ENCODE assay signal across 13 cellular contexts in the genomic region with DNA sequence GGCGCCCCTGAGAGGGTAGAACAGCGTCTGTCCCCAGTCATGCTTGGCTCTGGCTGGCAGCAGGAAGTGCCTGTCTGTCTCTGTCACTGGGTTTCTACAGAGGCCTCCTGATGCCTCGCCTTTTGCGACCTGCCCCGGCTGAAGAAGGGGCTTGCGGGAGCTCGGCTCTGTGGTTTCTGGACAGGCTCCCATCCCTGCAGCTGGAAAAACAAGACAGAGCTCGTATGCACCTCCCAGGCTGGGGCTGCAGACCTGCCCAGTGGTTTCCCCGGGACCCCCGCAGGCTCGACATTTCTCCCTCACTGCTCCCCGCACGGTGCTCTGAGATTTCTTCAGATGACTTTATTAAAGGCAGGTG. TPM values are rescaled to one million over a fixed set of nuclear protein-coding genes. Genes with fewer than 3 reads are reported as not detected.
DNase-seq lines count a peak whose midpoint lies in the region; ATAC-seq and TF ChIP-seq lines count a peak whose summit lies in the region.
"Had no signal": no experiment of that assay in that cellular context is flagged by ENCODE, and none has a peak within 500 bp of the region (broad histone marks: within the 10 kb centered on the region; RNA-seq: fewer than 3 reads in every experiment).

No MANE protein-coding gene starts in this region.

- in situ Hi-C loops in brain microvascular endothelial cell (cut with HindIII; ENCODE audit: low pct_ligation_motif_present, low sequenced_read_pairs) = no loop called here

- CTCF ChIA-PET in AG04450 (lab: Charles Lee) (interaction anchor here (1.1 kb wide), 1 partner anchor 34 kb away, joined by 4 read pairs; no protein-coding TSS in a partner anchor), HCT116 (lab: Charles Lee) (no interaction called here)
- CTCF ChIA-PET in activated CD4-positive, alpha-beta memory T cell treated with anti-CD3 and anti-CD28 coated beads, Interleukin-2, amount 10 ng/mL, durations not matched to agents 7 days and 5 days (lab: Charles Lee) = no interaction called here

- DNase-seq in AG04450 (ENCODE audit: low read depth, low spot score) (peak; percentile 20), HCT116 (ENCODE audit: low read depth, low spot score) (no peak), brain microvascular endothelial cell (peak; percentile 19), mesothelial cell of epicardium (ENCODE audit: low spot score in 2 of 2, unreplicated experiment in 2 of 2) (no peak), NCI-H146 (lab: John Stamatoyannopoulos, UW) (no peak), HK-2 (ENCODE audit: unreplicated experiment) (no peak)
- no peak for DNase-seq in activated CD4-positive, alpha-beta memory T cell treated with anti-CD3 and anti-CD28 coated beads, Interleukin-2, amount 10 ng/mL, durations not matched to agents 7 days and 5 days
- DNase-seq: activated CD4-positive, alpha-beta T cell treated with anti-CD3 and anti-CD28 coated beads, Interleukin-2, amount 50 U/mL, for 4 hours; NCI-H1048; NCI-H345 had no signal

- H3K27ac ChIP-seq in AG04450 (ENCODE audit: low read depth, low read length) = no peak overlapping the region
- no peak overlapping the region for H3K27ac ChIP-seq in HCT116 (ENCODE audit: low read depth, low read length)
- no peak overlapping the region for H3K27ac ChIP-seq in brain microvascular endothelial cell
- H3K27ac ChIP-seq: PC-9 had no signal

- TF ChIP-seq CTCF in AG04450 (IDR thresholded peaks at IDR 0.05; ENCODE audit: low read depth, low read length) (no peak), HCT116 (IDR thresholded peaks at IDR 0.05 in 2 of 3, conservative IDR thresholded peaks at IDR 0.05 in 1 of 3; ENCODE audit: borderline replicate concordance in 1 of 3, insufficient read depth in 1 of 3, low read depth in 2 of 3, low read length in 2 of 3) (no peak), brain microvascular endothelial cell (IDR thresholded peaks at IDR 0.05; ENCODE audit: low read depth, low read length, missing control alignments) (no peak), mesothelial cell of epicardium (IDR thresholded peaks at IDR 0.05; ENCODE audit: unreplicated experiment) (no peak)

- ATAC-seq in HCT116 (peak; percentile 15; the same call in 1 of the 2 replicates), HG03097 (IDR thresholded peaks at IDR 0.05; ENCODE audit: low FRiP score, unreplicated experiment) (no peak)

- POLR2A ChIA-PET in AG04450 (lab: Yijun Ruan, JAX) = interaction anchor here (1.1 kb wide), 1 partner anchor 60 kb away, joined by 3 read pairs; no protein-coding TSS in a partner anchor
- POLR2A ChIA-PET in HCT116 (lab: Charles Lee) = no interaction called here
- POLR2A ChIA-PET in activated CD4-positive, alpha-beta memory T cell treated with anti-CD3 and anti-CD28 coated beads, Interleukin-2, amount 10 ng/mL, durations not matched to agents 7 days and 5 days (lab: Charles Lee) = no interaction called here

- intact Hi-C loops in HCT116 (cut with micrococcal nuclease) = no loop called here

- H3K27ac Mint-ChIP-seq in mesothelial cell of epicardium = peak overlapping the region; percentile 78
- no peak overlapping the region for H3K27ac Mint-ChIP-seq in activated CD4-positive, alpha-beta memory T cell treated with anti-CD3 and anti-CD28 coated beads, Interleukin-2, amount 10 ng/mL, durations not matched to agents 7 days and 5 days
- H3K27ac Mint-ChIP-seq: T-helper 2 cell treated with Interferon-gamma antibody and Interleukin-4, amounts not matched to agents 5 μg/mL and 100 μg/mL, for 36 hours had no signal

- H3K4me3 ChIP-seq in AG04450 (ENCODE audit: low read depth, low read length) = no peak overlapping the region
- H3K4me3 ChIP-seq in HCT116 (replicated peaks in 1 of 2; ENCODE audit: low read depth in 1 of 2, low read length in 2 of 2) = no peak overlapping the region
- H3K4me3 ChIP-seq in brain microvascular endothelial cell (ENCODE audit: low read depth, low read length) = no peak overlapping the region
- H3K4me3 ChIP-seq: PC-9 had no signal

- no TSS peak for BruUV-seq in HCT116 (replicated peaks; lab: Mats Ljungman, UMichigan)

- H3K4me1 ChIP-seq in HCT116 (ENCODE audit: control insufficient read depth in 1 of 2, insufficient read depth in 2 of 2, low read length in 2 of 2) = peaks cover 0 to 9% of the 10 kb centered on the region in 2 experiments; a peak in 2 of 4 replicates

- H2AFZ ChIP-seq in HCT116 (ENCODE audit: low read depth, low read length, poor library complexity, severe bottlenecking) = no peak overlapping the region
- H2AFZ ChIP-seq: PC-9 had no signal

- peaks cover 31% of the 10 kb centered on the region for H3K4me1 Mint-ChIP-seq in mesothelial cell of epicardium
- peaks cover 2% of the 10 kb centered on the region for H3K4me1 Mint-ChIP-seq in activated CD4-positive, alpha-beta memory T cell treated with anti-CD3 and anti-CD28 coated beads, Interleukin-2, amount 10 ng/mL, durations not matched to agents 7 days and 5 days

- no peak overlapping the region for H3K4me2 ChIP-seq in HCT116 (ENCODE audit: low read length)
- H3K4me2 ChIP-seq: PC-9 had no signal

- H3K79me2 ChIP-seq in HCT116 (ENCODE audit: insufficient read depth, low read length) = no peaks in the 10 kb centered on the region

- H3K9me3 Mint-ChIP-seq in mesothelial cell of epicardium = peaks cover 6% of the 10 kb centered on the region
- peaks cover 3% of the 10 kb centered on the region for H3K9me3 Mint-ChIP-seq in activated CD4-positive, alpha-beta memory T cell treated with anti-CD3 and anti-CD28 coated beads, Interleukin-2, amount 10 ng/mL, durations not matched to agents 7 days and 5 days

- H3K4me3 Mint-ChIP-seq in mesothelial cell of epicardium = no peak overlapping the region
- no peak overlapping the region for H3K4me3 Mint-ChIP-seq in activated CD4-positive, alpha-beta memory T cell treated with anti-CD3 and anti-CD28 coated beads, Interleukin-2, amount 10 ng/mL, durations not matched to agents 7 days and 5 days
- H3K4me3 Mint-ChIP-seq: T-helper 2 cell treated with Interferon-gamma antibody and Interleukin-4, amounts not matched to agents 5 μg/mL and 100 μg/mL, for 36 hours had no signal

- H3K27me3 ChIP-seq in AG04450 (ENCODE audit: control insufficient read depth, insufficient read depth, low read length) = peaks cover 31% of the 10 kb centered on the region
- no peaks in the 10 kb centered on the region for H3K27me3 ChIP-seq in HCT116 (ENCODE audit: insufficient read depth, low read length)
- peaks cover 3% of the 10 kb centered on the region for H3K27me3 ChIP-seq in brain microvascular endothelial cell (replicated peaks)

- H3K27me3 Mint-ChIP-seq in mesothelial cell of epicardium (ENCODE audit: low read depth) = peaks cover 2% of the 10 kb centered on the region
- no peaks in the 10 kb centered on the region for H3K27me3 Mint-ChIP-seq in activated CD4-positive, alpha-beta memory T cell treated with anti-CD3 and anti-CD28 coated beads, Interleukin-2, amount 10 ng/mL, durations not matched to agents 7 days and 5 days

- no peak overlapping the region for H3K9ac ChIP-seq in HCT116 (ENCODE audit: low read length)

- no peaks in the 10 kb centered on the region for H4K20me1 ChIP-seq in HCT116 (ENCODE audit: insufficient read depth)

- no peaks in the 10 kb centered on the region for H3K36me3 ChIP-seq in HCT116 (ENCODE audit: control insufficient read depth in 1 of 2, insufficient read depth in 2 of 2, low read length in 2 of 2)
- no peaks in the 10 kb centered on the region for H3K36me3 ChIP-seq in brain microvascular endothelial cell (replicated peaks)

- RAD21 ChIA-PET in HCT116 (lab: Charles Lee; ENCODE audit: low non-redundant PET in 1 of 2, low total read pairs in 2 of 2, uncharacterized antibody in 2 of 2, unreplicated experiment in 2 of 2) = no interaction called here

- no peaks in the 10 kb centered on the region for H3K36me3 Mint-ChIP-seq in mesothelial cell of epicardium
- no peaks in the 10 kb centered on the region for H3K36me3 Mint-ChIP-seq in activated CD4-positive, alpha-beta memory T cell treated with anti-CD3 and anti-CD28 coated beads, Interleukin-2, amount 10 ng/mL, durations not matched to agents 7 days and 5 days (ENCODE audit: low read depth)

- TF ChIP-seq RAD21 in HCT116 (IDR thresholded peaks at IDR 0.05; ENCODE audit: low read depth) = no peak

- H3K9me2 ChIP-seq in HCT116 (ENCODE audit: insufficient read depth) = no peaks in the 10 kb centered on the region

- H3K9me3 ChIP-seq in AG04450 (ENCODE audit: control insufficient read depth, insufficient read depth, low read length) (peaks cover 13% of the 10 kb centered on the region), HCT116 (ENCODE audit: control insufficient read depth in 1 of 2, insufficient read depth in 1 of 2, low read depth in 1 of 2, low read length in 2 of 2) (no peaks in the 10 kb centered on the region)

- TF ChIP-seq POLR2A in HCT116 (IDR thresholded peaks at IDR 0.05; ENCODE audit: borderline replicate concordance, extremely low read depth, insufficient read depth, insufficient read length) = no peak

TF ChIP-seq in HCT116, 20 proteins besides CTCF, POLR2A, EP300 and RAD21:
- TF ChIP-seq EGR1 (IDR thresholded peaks at IDR 0.05; ENCODE audit: low read depth) (no peak), FOSL1 (IDR thresholded peaks at IDR 0.05; ENCODE audit: low read depth) (no peak), SP1 (IDR thresholded peaks at IDR 0.05; ENCODE audit: low read depth) (no peak), CBX3 (IDR thresholded peaks at IDR 0.05; ENCODE audit: low read depth) (no peak)
- TF ChIP-seq, protein P1, sequence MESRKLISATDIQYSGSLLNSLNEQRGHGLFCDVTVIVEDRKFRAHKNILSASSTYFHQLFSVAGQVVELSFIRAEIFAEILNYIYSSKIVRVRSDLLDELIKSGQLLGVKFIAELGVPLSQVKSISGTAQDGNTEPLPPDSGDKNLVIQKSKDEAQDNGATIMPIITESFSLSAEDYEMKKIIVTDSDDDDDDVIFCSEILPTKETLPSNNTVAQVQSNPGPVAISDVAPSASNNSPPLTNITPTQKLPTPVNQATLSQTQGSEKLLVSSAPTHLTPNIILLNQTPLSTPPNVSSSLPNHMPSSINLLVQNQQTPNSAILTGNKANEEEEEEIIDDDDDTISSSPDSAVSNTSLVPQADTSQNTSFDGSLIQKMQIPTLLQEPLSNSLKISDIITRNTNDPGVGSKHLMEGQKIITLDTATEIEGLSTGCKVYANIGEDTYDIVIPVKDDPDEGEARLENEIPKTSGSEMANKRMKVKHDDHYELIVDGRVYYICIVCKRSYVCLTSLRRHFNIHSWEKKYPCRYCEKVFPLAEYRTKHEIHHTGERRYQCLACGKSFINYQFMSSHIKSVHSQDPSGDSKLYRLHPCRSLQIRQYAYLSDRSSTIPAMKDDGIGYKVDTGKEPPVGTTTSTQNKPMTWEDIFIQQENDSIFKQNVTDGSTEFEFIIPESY (IDR thresholded peaks at IDR 0.05; ENCODE audit: extremely low read depth, insufficient replicate concordance, low read length) = no peak

RNA-seq across cellular contexts. Expression of a gene that starts 57.0 kb away (rescaled TPM):
- polyA plus RNA-seq in AG04450 (2011; rRNA removed) = 0.29 and 0.65 TPM in 2 replicates
- 0.48 and 1.2 TPM in 2 replicates for polyA minus RNA-seq in AG04450 (2011; rRNA and poly(A)+ RNA removed)
- total RNA-seq in HCT116 (2021; ENCODE audit: unreplicated experiment) (0.37 TPM), mesothelial cell of epicardium (6.8 to 7.1 TPM (median 7.1 TPM) in 3 replicates)
- polyA plus RNA-seq in HCT116 (2012) = 0.10 and 0.14 TPM in 2 replicates
- under 1 TPM; 0.10 to 0.18 TPM for total RNA-seq in activated CD4-positive, alpha-beta memory T cell treated with anti-CD3 and anti-CD28 coated beads, Interleukin-2, amount 10 ng/mL, durations not matched to agents 7 days and 5 days

Comparison
In these comparisons a context has a peak if more than half of its experiments do, and no peak if none do; other contexts are left out.
1. DNase-seq: peak in AG04450 (single experiment) and brain microvascular endothelial cell (single experiment); none in HCT116 (single experiment), mesothelial cell of epicardium (0 of 2), activated CD4-positive, alpha-beta memory T cell treated with anti-CD3 and anti-CD28 coated beads, Interleukin-2, amount 10 ng/mL, durations not matched to agents 7 days and 5 days (single experiment), NCI-H146 (single experiment) and HK-2 (single experiment).